ENCODE assay signal across 1 cellular context in genomic region chr11:118153516-118153915, GRCh38.
TF ChIP-seq lines count a peak whose summit lies in the region.

No MANE protein-coding gene starts in this region.

TF ChIP-seq in H1, 55 proteins besides CTCF, POLR2A, EP300 and RAD21:
- TF ChIP-seq HDAC2 (IDR thresholded peaks at IDR 0.05; ENCODE audit: borderline replicate concordance in 1 of 2, low read depth in 2 of 2, low read length in 2 of 2) (no peak), RNF2 (IDR thresholded peaks at IDR 0.05; ENCODE audit: borderline replicate concordance, low read depth, low read length, missing control alignments, poor library complexity, severe bottlenecking) (peak; percentile 32)
